33 cellular contexts compared by ENCODE assay signal in genomic region chr1:217363319-217363718, GRCh38.
DNase-seq lines count a peak whose midpoint lies in the region; ATAC-seq, FAIRE-seq and TF ChIP-seq lines count a peak whose summit lies in the region.
"Had no signal": no experiment of that assay in that cellular context is flagged by ENCODE, and none has a peak within 500 bp of the region (broad histone marks: within the 10 kb centered on the region; RNA-seq: fewer than 3 reads in every experiment).

No MANE protein-coding gene starts in this region.

- no peaks in the 10 kb centered on the region for H3K9me1 ChIP-seq in keratinocyte (ENCODE audit: control insufficient read depth, extremely low read depth, insufficient read depth, low read length)

- no peaks in the 10 kb centered on the region for H3K9me3 Mint-ChIP-seq in MCF 10A (ENCODE audit: unreplicated experiment)
- peaks cover 0 to 6% (median 3%) of the 10 kb centered on the region in 7 donors for H3K9me3 Mint-ChIP-seq in CD14-positive monocyte

- H3K36me3 Mint-ChIP-seq in MCF 10A (ENCODE audit: insufficient read depth, unreplicated experiment) (no peaks in the 10 kb centered on the region), CD14-positive monocyte (no peaks in the 10 kb centered on the region)
- H3K36me3 Mint-ChIP-seq: CD8-positive, alpha-beta memory T cell; mesothelial cell of epicardium; natural killer cell treated with Interleukin-12 subunit alpha and Interleukin-12 subunit beta and Interleukin-15 and Interleukin-18, amount 100 ng/mL, for 72 hours had no signal

- H2AFZ ChIP-seq in keratinocyte (ENCODE audit: control insufficient read depth, low read length): peak overlapping the region; percentile 54

- no peak for TF ChIP-seq CTCF in MCF 10A (IDR thresholded peaks at IDR 0.05; ENCODE audit: unreplicated experiment)
- no peak for TF ChIP-seq CTCF in breast epithelium (IDR thresholded peaks at IDR 0.05)
- TF ChIP-seq CTCF in RWPE2 (IDR thresholded peaks at IDR 0.05; ENCODE audit: poor library complexity, severe bottlenecking): no peak
- no peak for TF ChIP-seq CTCF in keratinocyte (optimal IDR thresholded peaks at IDR 0.05 in 1 of 3, IDR thresholded peaks at IDR 0.05 in 1 of 3, conservative IDR thresholded peaks at IDR 0.05 in 1 of 3; ENCODE audit: extremely low read depth in 1 of 3, insufficient read depth in 2 of 3, low read length in 3 of 3)
- no peak for TF ChIP-seq CTCF in CD14-positive monocyte (IDR thresholded peaks at IDR 0.05)

- peaks cover 5% of the 10 kb centered on the region for H3K4me1 Mint-ChIP-seq in MCF 10A (ENCODE audit: insufficient read depth, unreplicated experiment)
- no peaks in the 10 kb centered on the region for H3K4me1 Mint-ChIP-seq in CD14-positive monocyte
- H3K4me1 Mint-ChIP-seq: CD8-positive, alpha-beta memory T cell; mesothelial cell of epicardium had no signal

- H3K27me3 ChIP-seq in breast epithelium (no peaks in the 10 kb centered on the region), RWPE2 (ENCODE audit: insufficient read depth, poor library complexity, severe bottlenecking) (no peaks in the 10 kb centered on the region), keratinocyte (ENCODE audit: control insufficient read depth, extremely low read depth, insufficient read depth, low read length) (no peaks in the 10 kb centered on the region), right cardiac atrium (ENCODE audit: control insufficient read depth, insufficient read depth) (no peaks in the 10 kb centered on the region)
- H3K27me3 ChIP-seq: colonic mucosa, pancreas, Peyer's patch, SJCRH30 had no signal

- H3K9me3 ChIP-seq in breast epithelium: no peaks in the 10 kb centered on the region
- no peaks in the 10 kb centered on the region for H3K9me3 ChIP-seq in RWPE2 (ENCODE audit: severe bottlenecking)
- H3K9me3 ChIP-seq in keratinocyte (ENCODE audit: control insufficient read depth, low read depth, low read length): no peaks in the 10 kb centered on the region
- no peaks in the 10 kb centered on the region for H3K9me3 ChIP-seq in right cardiac atrium (ENCODE audit: control insufficient read depth, low read length)
- H3K9me3 ChIP-seq: colonic mucosa, pancreas, Peyer's patch, SJCRH30 had no signal

- intact Hi-C loops in MCF 10A (cut with micrococcal nuclease): no loop called here
- intact Hi-C loops in breast epithelium (cut with DNase I; ENCODE audit: low total_unique reads): no loop called here
- intact Hi-C loops in CD14-positive monocyte (cut with micrococcal nuclease): no loop called here
- intact Hi-C loops in right cardiac atrium (cut with DNase I): no loop called here

- H3K27ac Mint-ChIP-seq in MCF 10A (ENCODE audit: low read depth, unreplicated experiment) (no peak overlapping the region), CD14-positive monocyte (peak overlapping the region in 1 of 7 donors; percentile 68)
- H3K27ac Mint-ChIP-seq: mesothelial cell of epicardium; natural killer cell treated with Interleukin-12 subunit alpha and Interleukin-12 subunit beta and Interleukin-15 and Interleukin-18, amount 100 ng/mL, for 72 hours had no signal

- H3K27ac ChIP-seq in breast epithelium (no peak overlapping the region), RWPE2 (ENCODE audit: poor library complexity, severe bottlenecking) (no peak overlapping the region), keratinocyte (ENCODE audit: control insufficient read depth, insufficient read depth, low read length) (no peak overlapping the region), right cardiac atrium (ENCODE audit: low read length) (no peak overlapping the region)
- H3K27ac ChIP-seq: colonic mucosa, pancreas, Peyer's patch, SJCRH30 had no signal

- no peaks in the 10 kb centered on the region for H3K4me1 ChIP-seq in breast epithelium
- no peaks in the 10 kb centered on the region for H3K4me1 ChIP-seq in RWPE2 (ENCODE audit: insufficient read depth, poor library complexity, severe bottlenecking)
- no peaks in the 10 kb centered on the region for H3K4me1 ChIP-seq in keratinocyte (ENCODE audit: control insufficient read depth, extremely low read depth, insufficient read depth, low read length)
- no peaks in the 10 kb centered on the region for H3K4me1 ChIP-seq in right cardiac atrium (ENCODE audit: control insufficient read depth, insufficient read depth, low read length)
- H3K4me1 ChIP-seq: colonic mucosa, pancreas, Peyer's patch, SJCRH30 had no signal

- H3K36me3 ChIP-seq in breast epithelium (no peaks in the 10 kb centered on the region), RWPE2 (ENCODE audit: low read depth) (no peaks in the 10 kb centered on the region), keratinocyte (ENCODE audit: control insufficient read depth in 2 of 2, extremely low read depth in 1 of 2, insufficient read depth in 2 of 2, low read length in 2 of 2) (no peaks in the 10 kb centered on the region)
- H3K36me3 ChIP-seq: colonic mucosa, pancreas, Peyer's patch, SJCRH30 had no signal

- peak; percentile 17 for DNase-seq in MCF 10A (ENCODE audit: unreplicated experiment)
- DNase-seq in breast epithelium (ENCODE audit: low spot score in 2 of 2): no peak
- DNase-seq in RWPE2 (ENCODE audit: low spot score): no peak
- DNase-seq in keratinocyte (ENCODE audit: low read depth, low spot score): no peak
- no peak for DNase-seq in CD14-positive monocyte (ENCODE audit: low spot score)
- DNase-seq in right cardiac atrium: no peak
- DNase-seq: 8988T; activated CD4-positive, CD25-positive, alpha-beta regulatory T cell treated with anti-CD3 and anti-CD28 coated beads, Interleukin-2, amount 50 U/mL, for 72 hours; activated gamma-delta T cell; activated T-cell treated with anti-CD3 and anti-CD28 coated beads, Interleukin-2, amount 50 U/mL, for 1 hour; CD8-positive, alpha-beta memory T cell; colonic mucosa; DMS53; effector memory CD4-positive, alpha-beta T cell; hypothalamus; left ventricle myocardium superior; MV-4-11; NCI-H1694; NCI-H524 treated with DMSO at 0.1 percent for 48 hours; NK-92 treated with Interleukin-12 subunit alpha and Interleukin-12 subunit beta, amount 100 ng/mL, for 24 hours; pancreas; Peyer's patch; stimulated activated CD8-positive, alpha-beta memory T cell treated with anti-CD3 and anti-CD28 coated beads, Interleukin-4, amount 100 ng/mL, for 48 hours; T-helper 1 cell had no signal

- peak; percentile 23 for FAIRE-seq in keratinocyte (lab: Jason Lieb, UNC)
- FAIRE-seq: H54, K562, pancreas had no signal

- H3K4me3 ChIP-seq in breast epithelium (no peak overlapping the region), RWPE2 (ENCODE audit: severe bottlenecking) (no peak overlapping the region), keratinocyte (ENCODE audit: control insufficient read depth in 2 of 3, extremely low read depth in 1 of 3, insufficient read depth in 2 of 3, low read depth in 1 of 3, low read length in 3 of 3) (no peak overlapping the region), right cardiac atrium (ENCODE audit: low read length) (no peak overlapping the region)
- H3K4me3 ChIP-seq: colonic mucosa, K562, pancreas, Peyer's patch, SJCRH30 had no signal

- TF ChIP-seq POLR2A in breast epithelium (IDR thresholded peaks at IDR 0.05): no peak

- peak; percentile 49; the same call in 2 of the 3 replicates for ATAC-seq in RWPE2 (ENCODE audit: low read depth)
- no peak for ATAC-seq in HG02884 (IDR thresholded peaks at IDR 0.05; ENCODE audit: unreplicated experiment)
- ATAC-seq in GM21526 (IDR thresholded peaks at IDR 0.05; ENCODE audit: low FRiP score, unreplicated experiment): no peak
- no peak for ATAC-seq in right cardiac atrium
- ATAC-seq: esophagus mucosa; K562; left ventricle myocardium superior; natural killer cell treated with Interleukin-12 subunit alpha and Interleukin-12 subunit beta and Interleukin-15 and Interleukin-18, amount 100 ng/mL, for 72 hours; pancreas; sciatic nerve had no signal

- H3K27me3 Mint-ChIP-seq in MCF 10A (ENCODE audit: insufficient read depth, unreplicated experiment): no peaks in the 10 kb centered on the region
- H3K27me3 Mint-ChIP-seq in CD14-positive monocyte (ENCODE audit: low read depth in 3 of 3): no peaks in the 10 kb centered on the region
- H3K27me3 Mint-ChIP-seq: natural killer cell treated with Interleukin-12 subunit alpha and Interleukin-12 subunit beta and Interleukin-15 and Interleukin-18, amount 100 ng/mL, for 72 hours had no signal

- no peaks in the 10 kb centered on the region for H3K79me2 ChIP-seq in keratinocyte (ENCODE audit: control insufficient read depth, insufficient read depth, low read length)

- no peaks in the 10 kb centered on the region for H4K20me1 ChIP-seq in keratinocyte (ENCODE audit: control insufficient read depth, extremely low read depth, insufficient read depth, low read length)

- H3K4me3 Mint-ChIP-seq in MCF 10A (ENCODE audit: unreplicated experiment): no peak overlapping the region
- no peak overlapping the region for H3K4me3 Mint-ChIP-seq in CD14-positive monocyte
- H3K4me3 Mint-ChIP-seq: CD8-positive, alpha-beta memory T cell; mesothelial cell of epicardium; natural killer cell treated with Interleukin-12 subunit alpha and Interleukin-12 subunit beta and Interleukin-15 and Interleukin-18, amount 100 ng/mL, for 72 hours had no signal

- POLR2A ChIA-PET in MCF 10A (lab: Yijun Ruan, JAX): no interaction called here

- 57% methylated on average over 4 of the region's 4 CpGs for WGBS in right cardiac atrium

- CTCF ChIA-PET in MCF 10A (lab: Yijun Ruan, JAX): interaction anchor here (0.5 to 1.2 kb wide), 3 partner anchors 11 to 405 kb away, joined by 3 to 5 read pairs (median 3); no protein-coding TSS in a partner anchor

- dilution Hi-C loops in keratinocyte (cut with MboI; ENCODE audit: extremely low pct_ligation_motif_present, low sequenced_read_pairs): no loop called here

- no peak overlapping the region for H3K9ac ChIP-seq in keratinocyte (ENCODE audit: control insufficient read depth, extremely low read depth, insufficient read depth, low read length)

- no TSS peak for BruUV-seq in MCF 10A (replicated peaks; lab: Mats Ljungman, UMichigan)

- H3K4me2 ChIP-seq in keratinocyte (ENCODE audit: control insufficient read depth, extremely low read depth, insufficient read depth, low read depth, low read length): no peak overlapping the region
